Comparison of ENCODE assay signal across 1 cellular context in genomic region chr15:80242802-80243201, GRCh38.
TF ChIP-seq lines count a peak whose summit lies in the region.

No MANE protein-coding gene starts in this region.

TF ChIP-seq in HCT116, 20 proteins besides CTCF, POLR2A, EP300 and RAD21 (continued from another document):
- TF ChIP-seq ZBTB33 (IDR thresholded peaks at IDR 0.05; ENCODE audit: extremely low read depth, insufficient replicate concordance, low read length) (no peak), MAX (IDR thresholded peaks at IDR 0.05) (no peak), EGR1 (IDR thresholded peaks at IDR 0.05; ENCODE audit: low read depth) (no peak), ELF1 (IDR thresholded peaks at IDR 0.05; ENCODE audit: borderline replicate concordance, low read depth) (no peak), FOSL1 (IDR thresholded peaks at IDR 0.05; ENCODE audit: low read depth) (no peak), TCF7L2 (IDR thresholded peaks at IDR 0.05; ENCODE audit: borderline replicate concordance, extremely low read depth, insufficient read depth, insufficient read length) (no peak), ZNF274 (IDR thresholded peaks at IDR 0.05; ENCODE audit: low read depth, low read length) (no peak), EZH2phosphoT487 (IDR thresholded peaks at IDR 0.05; ENCODE audit: borderline replicate concordance) (no peak), SP1 (IDR thresholded peaks at IDR 0.05; ENCODE audit: low read depth) (no peak), ZFX (IDR thresholded peaks at IDR 0.05) (no peak)
